ENCODE assay signal across 24 cellular contexts in genomic region chr4:16754104-16754503, GRCh38.
"Had no signal": no experiment of that assay in that cellular context is flagged by ENCODE, and none has a peak within 500 bp of the region (broad histone marks: within the 10 kb centered on the region; RNA-seq: fewer than 3 reads in every experiment).

No MANE protein-coding gene starts in this region.

- H3K4me3 Mint-ChIP-seq: dendritic cell treated with granulocyte-macrophage colony-stimulating factor and Interleukin-4, amounts not matched to agents 40 ng/mL and 50 ng/mL, for 4 days; effector memory CD8-positive, alpha-beta T cell; endodermal cell; memory B cell had no signal

- ATAC-seq: effector memory CD8-positive, alpha-beta T cell; esophagus mucosa; gastrocnemius medialis; heart right ventricle; left cardiac atrium; left lung; left ventricle myocardium superior; lower lobe of right lung had no signal

- DNase-seq: colonic mucosa; cortex of kidney; effector CD8-positive, alpha-beta T cell; effector memory CD8-positive, alpha-beta T cell; endodermal cell; erythroblast; esophagus squamous epithelium; foreskin fibroblast; foreskin melanocyte; gastrocnemius medialis; glutamatergic neuron; head of caudate nucleus; heart right ventricle; hippocampal formation; left cardiac atrium; left lung; left ventricle myocardium superior; lower lobe of right lung; mesendoderm; midbrain had no signal

- H3K36me3 Mint-ChIP-seq: memory B cell had no signal

- H3K9me3 Mint-ChIP-seq: dendritic cell treated with granulocyte-macrophage colony-stimulating factor and Interleukin-4, amounts not matched to agents 40 ng/mL and 50 ng/mL, for 4 days; effector memory CD8-positive, alpha-beta T cell; endodermal cell; memory B cell had no signal

- H3K27me3 ChIP-seq: colonic mucosa, gastrocnemius medialis, heart right ventricle, left lung had no signal

- H3K4me1 Mint-ChIP-seq: memory B cell had no signal

- H3K4me1 ChIP-seq: colonic mucosa, gastrocnemius medialis, left lung, lower lobe of right lung had no signal

- H3K27ac ChIP-seq: colonic mucosa, epithelial cell of prostate, esophagus squamous epithelium, gastrocnemius medialis, heart right ventricle, left lung, lower lobe of right lung had no signal

- H3K27ac Mint-ChIP-seq: dendritic cell treated with granulocyte-macrophage colony-stimulating factor and Interleukin-4, amounts not matched to agents 40 ng/mL and 50 ng/mL, for 4 days; effector memory CD8-positive, alpha-beta T cell; memory B cell had no signal

- H3K9me3 ChIP-seq: colonic mucosa, esophagus squamous epithelium, gastrocnemius medialis, heart right ventricle, left lung, lower lobe of right lung had no signal

- H3K27me3 Mint-ChIP-seq: dendritic cell treated with granulocyte-macrophage colony-stimulating factor and Interleukin-4, amounts not matched to agents 40 ng/mL and 50 ng/mL, for 4 days; memory B cell had no signal
